ENCODE assay signal across 1 cellular context in the genomic region with DNA sequence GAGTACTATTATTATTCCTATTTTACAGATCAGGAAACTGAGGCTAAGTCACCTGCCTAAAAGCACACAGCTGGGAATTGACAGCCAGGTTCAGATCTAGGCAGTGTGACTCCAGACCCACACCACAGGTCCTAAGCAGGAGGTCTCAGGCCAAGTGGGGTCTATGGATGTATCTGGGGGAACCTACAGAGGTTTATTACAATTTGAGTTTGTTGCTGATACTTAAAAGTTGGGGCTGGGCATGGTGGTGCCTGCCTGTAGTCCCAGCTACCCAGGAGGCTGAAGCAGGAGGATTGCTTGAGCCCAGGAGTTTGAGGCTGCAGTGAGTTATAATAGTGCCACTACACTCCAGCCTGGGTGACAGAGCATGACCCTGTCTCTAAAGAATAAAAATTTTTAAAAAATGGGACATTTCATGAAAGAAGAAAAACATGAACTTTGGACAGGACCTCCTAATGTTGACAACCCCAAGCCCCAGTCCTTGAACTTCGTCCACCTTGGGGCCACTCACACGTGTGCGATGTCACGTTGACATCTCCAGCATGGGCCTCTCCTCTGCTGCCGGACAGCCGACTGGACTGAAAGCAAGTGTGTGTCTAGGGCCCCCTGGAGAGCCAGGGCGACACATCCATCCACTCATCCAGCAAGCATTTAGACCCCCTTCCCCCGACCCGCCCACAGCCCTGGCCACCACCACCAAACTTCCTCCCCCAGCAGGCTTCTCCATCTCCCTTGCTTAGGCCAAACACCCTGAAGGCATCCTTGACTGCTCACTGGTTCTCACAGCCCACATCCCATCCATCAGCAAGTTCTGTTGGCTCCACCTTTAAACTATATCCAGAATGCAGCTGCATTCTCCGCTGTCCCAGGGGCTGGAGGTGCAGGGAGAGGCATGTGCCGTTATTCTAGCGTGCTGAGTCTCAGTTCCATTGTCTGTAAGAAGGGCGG.
TF ChIP-seq lines count a peak whose summit lies in the region.

No MANE protein-coding gene starts in this region.

TF ChIP-seq in HepG2, 621 proteins besides CTCF, POLR2A, EP300 and RAD21 (continued from another document and continues in another):
- TF ChIP-seq, protein P1, sequence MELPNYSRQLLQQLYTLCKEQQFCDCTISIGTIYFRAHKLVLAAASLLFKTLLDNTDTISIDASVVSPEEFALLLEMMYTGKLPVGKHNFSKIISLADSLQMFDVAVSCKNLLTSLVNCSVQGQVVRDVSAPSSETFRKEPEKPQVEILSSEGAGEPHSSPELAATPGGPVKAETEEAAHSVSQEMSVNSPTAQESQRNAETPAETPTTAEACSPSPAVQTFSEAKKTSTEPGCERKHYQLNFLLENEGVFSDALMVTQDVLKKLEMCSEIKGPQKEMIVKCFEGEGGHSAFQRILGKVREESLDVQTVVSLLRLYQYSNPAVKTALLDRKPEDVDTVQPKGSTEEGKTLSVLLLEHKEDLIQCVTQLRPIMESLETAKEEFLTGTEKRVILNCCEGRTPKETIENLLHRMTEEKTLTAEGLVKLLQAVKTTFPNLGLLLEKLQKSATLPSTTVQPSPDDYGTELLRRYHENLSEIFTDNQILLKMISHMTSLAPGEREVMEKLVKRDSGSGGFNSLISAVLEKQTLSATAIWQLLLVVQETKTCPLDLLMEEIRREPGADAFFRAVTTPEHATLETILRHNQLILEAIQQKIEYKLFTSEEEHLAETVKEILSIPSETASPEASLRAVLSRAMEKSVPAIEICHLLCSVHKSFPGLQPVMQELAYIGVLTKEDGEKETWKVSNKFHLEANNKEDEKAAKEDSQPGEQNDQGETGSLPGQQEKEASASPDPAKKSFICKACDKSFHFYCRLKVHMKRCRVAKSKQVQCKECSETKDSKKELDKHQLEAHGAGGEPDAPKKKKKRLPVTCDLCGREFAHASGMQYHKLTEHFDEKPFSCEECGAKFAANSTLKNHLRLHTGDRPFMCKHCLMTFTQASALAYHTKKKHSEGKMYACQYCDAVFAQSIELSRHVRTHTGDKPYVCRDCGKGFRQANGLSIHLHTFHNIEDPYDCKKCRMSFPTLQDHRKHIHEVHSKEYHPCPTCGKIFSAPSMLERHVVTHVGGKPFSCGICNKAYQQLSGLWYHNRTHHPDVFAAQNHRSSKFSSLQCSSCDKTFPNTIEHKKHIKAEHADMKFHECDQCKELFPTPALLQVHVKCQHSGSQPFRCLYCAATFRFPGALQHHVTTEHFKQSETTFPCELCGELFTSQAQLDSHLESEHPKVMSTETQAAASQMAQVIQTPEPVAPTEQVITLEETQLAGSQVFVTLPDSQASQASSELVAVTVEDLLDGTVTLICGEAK (IDR thresholded peaks at IDR 0.05), result no peak
- TF ChIP-seq, protein P1 (CRISPR knock-in tag; IDR thresholded peaks at IDR 0.05), result peak; percentile 70; the same call in 1 of the 2 replicates
- TF ChIP-seq ZNF317 (CRISPR knock-in tag; IDR thresholded peaks at IDR 0.05) (peak; percentile 94), ZZZ3 (CRISPR knock-in tag; IDR thresholded peaks at IDR 0.05; ENCODE audit: borderline replicate concordance) (peak; percentile 88), NR2F6 (IDR thresholded peaks at IDR 0.05) (peak; percentile 99), NR2F6 (CRISPR knock-in tag; IDR thresholded peaks at IDR 0.05) (peak; percentile 100), ZNF878 (CRISPR knock-in tag; IDR thresholded peaks at IDR 0.05) (peak; percentile 93; the same call in 1 of the 2 replicates), ZNF569 (CRISPR knock-in tag; IDR thresholded peaks at IDR 0.05; ENCODE audit: borderline replicate concordance) (0 out of 2 replicates have a peak, but pooled peaks have one; percentile 41), ZNF382 (CRISPR knock-in tag; IDR thresholded peaks at IDR 0.05; ENCODE audit: borderline replicate concordance) (no peak), KDM3A (CRISPR knock-in tag; IDR thresholded peaks at IDR 0.05; ENCODE audit: low read depth) (peak; percentile 98), NFE2L1 (CRISPR knock-in tag; IDR thresholded peaks at IDR 0.05; ENCODE audit: borderline replicate concordance) (no peak), ZNF296 (CRISPR knock-in tag; conservative IDR thresholded peaks at IDR 0.05) (peak; percentile 97), ZNF570 (CRISPR knock-in tag; IDR thresholded peaks at IDR 0.05; ENCODE audit: borderline replicate concordance) (peak; percentile 84; the same call in 1 of the 2 replicates), XRCC5 (optimal IDR thresholded peaks at IDR 0.05; ENCODE audit: low read length) (peak; percentile 94), THYN1 (CRISPR knock-in tag; IDR thresholded peaks at IDR 0.05; ENCODE audit: borderline replicate concordance, low read depth) (peak; percentile 44; the same call in 1 of the 2 replicates), NCOA1 (CRISPR knock-in tag; IDR thresholded peaks at IDR 0.05) (peak; percentile 99), FOXJ3 (CRISPR knock-in tag; IDR thresholded peaks at IDR 0.05; ENCODE audit: borderline replicate concordance) (peak; percentile 97), ZBTB8A (CRISPR knock-in tag; IDR thresholded peaks at IDR 0.05; ENCODE audit: borderline replicate concordance, low read depth) (no peak), ZNF747 (CRISPR knock-in tag; IDR thresholded peaks at IDR 0.05; ENCODE audit: borderline replicate concordance) (peak; percentile 95; the same call in 1 of the 2 replicates), PHF21A (CRISPR knock-in tag; IDR thresholded peaks at IDR 0.05) (peak; percentile 100), ZNF292 (CRISPR knock-in tag; IDR thresholded peaks at IDR 0.05; ENCODE audit: borderline replicate concordance, low read depth) (peak; percentile 100), ZNF12 (CRISPR knock-in tag; IDR thresholded peaks at IDR 0.05) (peak; percentile 86), ZNF232 (CRISPR knock-in tag; IDR thresholded peaks at IDR 0.05; ENCODE audit: borderline replicate concordance) (peak; percentile 95; the same call in 1 of the 2 replicates), JDP2 (CRISPR knock-in tag; IDR thresholded peaks at IDR 0.05; ENCODE audit: borderline replicate concordance) (no peak), TMF1 (CRISPR knock-in tag; IDR thresholded peaks at IDR 0.05; ENCODE audit: low read depth) (peak; percentile 68), PRMT3 (CRISPR knock-in tag; IDR thresholded peaks at IDR 0.05; ENCODE audit: borderline replicate concordance, low read depth) (0 out of 2 replicates have a peak, but pooled peaks have one; percentile 53)
- TF ChIP-seq, protein P2, sequence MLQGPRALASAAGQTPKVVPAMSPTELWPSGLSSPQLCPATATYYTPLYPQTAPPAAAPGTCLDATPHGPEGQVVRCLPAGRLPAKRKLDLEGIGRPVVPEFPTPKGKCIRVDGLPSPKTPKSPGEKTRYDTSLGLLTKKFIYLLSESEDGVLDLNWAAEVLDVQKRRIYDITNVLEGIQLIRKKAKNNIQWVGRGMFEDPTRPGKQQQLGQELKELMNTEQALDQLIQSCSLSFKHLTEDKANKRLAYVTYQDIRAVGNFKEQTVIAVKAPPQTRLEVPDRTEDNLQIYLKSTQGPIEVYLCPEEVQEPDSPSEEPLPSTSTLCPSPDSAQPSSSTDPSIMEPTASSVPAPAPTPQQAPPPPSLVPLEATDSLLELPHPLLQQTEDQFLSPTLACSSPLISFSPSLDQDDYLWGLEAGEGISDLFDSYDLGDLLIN (CRISPR knock-in tag; IDR thresholded peaks at IDR 0.05; ENCODE audit: borderline replicate concordance), result 0 out of 2 replicates have a peak, but pooled peaks have one; percentile 5
- TF ChIP-seq, protein P3, sequence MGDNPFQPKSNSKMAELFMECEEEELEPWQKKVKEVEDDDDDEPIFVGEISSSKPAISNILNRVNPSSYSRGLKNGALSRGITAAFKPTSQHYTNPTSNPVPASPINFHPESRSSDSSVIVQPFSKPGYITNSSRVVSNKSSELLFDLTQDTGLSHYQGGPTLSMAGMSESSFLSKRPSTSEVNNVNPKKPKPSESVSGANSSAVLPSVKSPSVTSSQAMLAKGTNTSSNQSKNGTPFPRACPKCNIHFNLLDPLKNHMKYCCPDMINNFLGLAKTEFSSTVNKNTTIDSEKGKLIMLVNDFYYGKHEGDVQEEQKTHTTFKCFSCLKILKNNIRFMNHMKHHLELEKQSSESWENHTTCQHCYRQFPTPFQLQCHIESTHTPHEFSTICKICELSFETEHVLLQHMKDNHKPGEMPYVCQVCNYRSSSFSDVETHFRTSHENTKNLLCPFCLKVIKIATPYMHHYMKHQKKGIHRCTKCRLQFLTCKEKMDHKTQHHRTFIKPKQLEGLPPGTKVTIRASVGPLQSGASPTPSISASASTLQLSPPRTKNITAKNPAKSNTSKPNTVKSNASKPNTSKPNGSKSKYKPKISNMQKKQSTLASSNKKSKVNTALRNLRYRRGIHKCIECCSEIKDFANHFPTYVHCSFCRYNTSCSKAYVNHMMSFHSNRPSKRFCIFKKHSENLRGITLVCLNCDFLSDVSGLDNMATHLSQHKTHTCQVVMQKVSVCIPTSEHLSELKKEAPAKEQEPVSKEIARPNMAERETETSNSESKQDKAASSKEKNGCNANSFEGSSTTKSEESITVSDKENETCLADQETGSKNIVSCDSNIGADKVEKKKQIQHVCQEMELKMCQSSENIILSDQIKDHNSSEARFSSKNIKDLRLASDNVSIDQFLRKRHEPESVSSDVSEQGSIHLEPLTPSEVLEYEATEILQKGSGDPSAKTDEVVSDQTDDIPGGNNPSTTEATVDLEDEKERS (CRISPR knock-in tag; IDR thresholded peaks at IDR 0.05), result peak; percentile 99
- TF ChIP-seq, protein P4, sequence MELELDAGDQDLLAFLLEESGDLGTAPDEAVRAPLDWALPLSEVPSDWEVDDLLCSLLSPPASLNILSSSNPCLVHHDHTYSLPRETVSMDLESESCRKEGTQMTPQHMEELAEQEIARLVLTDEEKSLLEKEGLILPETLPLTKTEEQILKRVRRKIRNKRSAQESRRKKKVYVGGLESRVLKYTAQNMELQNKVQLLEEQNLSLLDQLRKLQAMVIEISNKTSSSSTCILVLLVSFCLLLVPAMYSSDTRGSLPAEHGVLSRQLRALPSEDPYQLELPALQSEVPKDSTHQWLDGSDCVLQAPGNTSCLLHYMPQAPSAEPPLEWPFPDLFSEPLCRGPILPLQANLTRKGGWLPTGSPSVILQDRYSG (CRISPR knock-in tag; IDR thresholded peaks at IDR 0.05), result no peak
- TF ChIP-seq, protein P5, sequence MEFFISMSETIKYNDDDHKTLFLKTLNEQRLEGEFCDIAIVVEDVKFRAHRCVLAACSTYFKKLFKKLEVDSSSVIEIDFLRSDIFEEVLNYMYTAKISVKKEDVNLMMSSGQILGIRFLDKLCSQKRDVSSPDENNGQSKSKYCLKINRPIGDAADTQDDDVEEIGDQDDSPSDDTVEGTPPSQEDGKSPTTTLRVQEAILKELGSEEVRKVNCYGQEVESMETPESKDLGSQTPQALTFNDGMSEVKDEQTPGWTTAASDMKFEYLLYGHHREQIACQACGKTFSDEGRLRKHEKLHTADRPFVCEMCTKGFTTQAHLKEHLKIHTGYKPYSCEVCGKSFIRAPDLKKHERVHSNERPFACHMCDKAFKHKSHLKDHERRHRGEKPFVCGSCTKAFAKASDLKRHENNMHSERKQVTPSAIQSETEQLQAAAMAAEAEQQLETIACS (CRISPR knock-in tag; IDR thresholded peaks at IDR 0.05), result peak; percentile 58; the same call in 1 of the 2 replicates
- TF ChIP-seq, protein P6, sequence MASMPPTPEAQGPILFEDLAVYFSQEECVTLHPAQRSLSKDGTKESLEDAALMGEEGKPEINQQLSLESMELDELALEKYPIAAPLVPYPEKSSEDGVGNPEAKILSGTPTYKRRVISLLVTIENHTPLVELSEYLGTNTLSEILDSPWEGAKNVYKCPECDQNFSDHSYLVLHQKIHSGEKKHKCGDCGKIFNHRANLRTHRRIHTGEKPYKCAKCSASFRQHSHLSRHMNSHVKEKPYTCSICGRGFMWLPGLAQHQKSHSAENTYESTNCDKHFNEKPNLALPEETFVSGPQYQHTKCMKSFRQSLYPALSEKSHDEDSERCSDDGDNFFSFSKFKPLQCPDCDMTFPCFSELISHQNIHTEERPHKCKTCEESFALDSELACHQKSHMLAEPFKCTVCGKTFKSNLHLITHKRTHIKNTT (CRISPR knock-in tag; IDR thresholded peaks at IDR 0.05), result no peak
- TF ChIP-seq, protein P7, sequence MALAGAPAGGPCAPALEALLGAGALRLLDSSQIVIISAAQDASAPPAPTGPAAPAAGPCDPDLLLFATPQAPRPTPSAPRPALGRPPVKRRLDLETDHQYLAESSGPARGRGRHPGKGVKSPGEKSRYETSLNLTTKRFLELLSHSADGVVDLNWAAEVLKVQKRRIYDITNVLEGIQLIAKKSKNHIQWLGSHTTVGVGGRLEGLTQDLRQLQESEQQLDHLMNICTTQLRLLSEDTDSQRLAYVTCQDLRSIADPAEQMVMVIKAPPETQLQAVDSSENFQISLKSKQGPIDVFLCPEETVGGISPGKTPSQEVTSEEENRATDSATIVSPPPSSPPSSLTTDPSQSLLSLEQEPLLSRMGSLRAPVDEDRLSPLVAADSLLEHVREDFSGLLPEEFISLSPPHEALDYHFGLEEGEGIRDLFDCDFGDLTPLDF (CRISPR knock-in tag; IDR thresholded peaks at IDR 0.05), result no peak
- TF ChIP-seq, protein P8, sequence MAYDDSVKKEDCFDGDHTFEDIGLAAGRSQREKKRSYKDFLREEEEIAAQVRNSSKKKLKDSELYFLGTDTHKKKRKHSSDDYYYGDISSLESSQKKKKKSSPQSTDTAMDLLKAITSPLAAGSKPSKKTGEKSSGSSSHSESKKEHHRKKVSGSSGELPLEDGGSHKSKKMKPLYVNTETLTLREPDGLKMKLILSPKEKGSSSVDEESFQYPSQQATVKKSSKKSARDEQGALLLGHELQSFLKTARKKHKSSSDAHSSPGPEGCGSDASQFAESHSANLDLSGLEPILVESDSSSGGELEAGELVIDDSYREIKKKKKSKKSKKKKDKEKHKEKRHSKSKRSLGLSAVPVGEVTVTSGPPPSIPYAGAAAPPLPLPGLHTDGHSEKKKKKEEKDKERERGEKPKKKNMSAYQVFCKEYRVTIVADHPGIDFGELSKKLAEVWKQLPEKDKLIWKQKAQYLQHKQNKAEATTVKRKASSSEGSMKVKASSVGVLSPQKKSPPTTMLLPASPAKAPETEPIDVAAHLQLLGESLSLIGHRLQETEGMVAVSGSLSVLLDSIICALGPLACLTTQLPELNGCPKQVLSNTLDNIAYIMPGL (CRISPR knock-in tag; IDR thresholded peaks at IDR 0.05; ENCODE audit: borderline replicate concordance in 1 of 2, low read depth in 1 of 2), result peak; percentile 52 to 92; a peak in 3 of 4 replicates
